19 cellular contexts compared by ENCODE assay signal in the genomic region with DNA sequence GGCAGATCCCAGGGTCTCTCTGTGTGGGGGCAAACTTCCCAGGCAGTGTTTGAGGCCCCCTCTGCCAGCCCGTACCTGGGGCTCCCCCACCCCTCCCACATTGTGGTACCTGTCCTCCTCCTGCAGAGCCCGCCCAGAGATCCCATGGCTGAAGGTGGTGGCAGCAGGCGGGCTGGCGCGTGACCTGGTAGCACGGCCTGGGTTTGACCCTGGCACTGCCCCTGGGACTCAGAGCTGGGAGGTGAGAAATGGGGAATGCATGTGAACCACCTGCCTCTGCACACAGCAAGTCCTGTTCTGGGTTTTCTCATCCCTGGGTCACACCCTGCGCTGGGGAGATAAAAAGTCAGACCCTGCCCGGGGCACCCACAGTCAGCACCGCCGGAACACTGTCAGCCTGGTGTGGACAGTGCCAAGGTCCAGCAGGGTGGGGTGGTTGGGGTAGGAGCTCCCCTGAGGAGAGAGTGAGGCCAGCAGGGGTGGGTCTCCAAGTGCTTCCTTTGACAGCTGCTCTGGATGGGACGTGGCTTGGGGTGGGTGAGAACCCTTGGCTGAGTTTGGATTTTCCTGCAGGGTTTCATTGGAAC. TPM values are rescaled to one million over a fixed set of nuclear protein-coding genes. Genes with fewer than 3 reads are reported as not detected.
DNase-seq lines count a peak whose midpoint lies in the region; ATAC-seq, FAIRE-seq and TF ChIP-seq lines count a peak whose summit lies in the region.
"Had no signal": no experiment of that assay in that cellular context is flagged by ENCODE, and none has a peak within 500 bp of the region (broad histone marks: within the 10 kb centered on the region; RNA-seq: fewer than 3 reads in every experiment).

No MANE protein-coding gene starts in this region.

- peaks cover 4% of the 10 kb centered on the region for H3K4me1 Mint-ChIP-seq in activated T-helper 2 cell treated with anti-CD3 and anti-CD28 coated beads, Interferon-gamma antibody, Interleukin-2, Interleukin-4, amounts not matched to agents 10 μg/mL and 5 μg/mL and 100 μg/mL, durations not matched to agents 14 hours and 24 hours and 36 hours (ENCODE audit: low read depth)
- H3K4me1 Mint-ChIP-seq in MCF 10A (ENCODE audit: insufficient read depth, unreplicated experiment), result no peaks in the 10 kb centered on the region

- H3K4me3 ChIP-seq in A673 (ENCODE audit: low read depth, low read length, poor library complexity, severe bottlenecking) (no peak overlapping the region), mesendoderm (ENCODE audit: low read length) (no peak overlapping the region), ovary (no peak overlapping the region)
- H3K4me3 ChIP-seq: mucosa of descending colon had no signal

- H3K9me3 Mint-ChIP-seq in activated T-helper 2 cell treated with anti-CD3 and anti-CD28 coated beads, Interferon-gamma antibody, Interleukin-2, Interleukin-4, amounts not matched to agents 10 μg/mL and 5 μg/mL and 100 μg/mL, durations not matched to agents 14 hours and 24 hours and 36 hours, result no peaks in the 10 kb centered on the region
- H3K9me3 Mint-ChIP-seq in MCF 10A (ENCODE audit: unreplicated experiment), result no peaks in the 10 kb centered on the region

- H3K4me3 Mint-ChIP-seq in activated T-helper 2 cell treated with anti-CD3 and anti-CD28 coated beads, Interferon-gamma antibody, Interleukin-2, Interleukin-4, amounts not matched to agents 10 μg/mL and 5 μg/mL and 100 μg/mL, durations not matched to agents 14 hours and 24 hours and 36 hours (ENCODE audit: low read depth), result peak overlapping the region; percentile 20
- H3K4me3 Mint-ChIP-seq in MCF 10A (ENCODE audit: unreplicated experiment), result no peak overlapping the region

- H2BK120ac ChIP-seq in mesendoderm (ENCODE audit: low read depth, low read length), result no peak overlapping the region

- TF ChIP-seq POLR2A in GM12891 (IDR thresholded peaks at IDR 0.05; ENCODE audit: low read depth, low read length) (no peak), ovary (IDR thresholded peaks at IDR 0.05) (no peak)

- H2BK5ac ChIP-seq in mesendoderm (ENCODE audit: low read length), result no peak overlapping the region

- CTCF ChIA-PET in A673 (lab: Charles Lee), result interaction anchor here (1.0 kb wide), 1 partner anchor 12 kb away, joined by 7 read pairs; a partner anchor contains a TSS
- CTCF ChIA-PET in MCF 10A (lab: Yijun Ruan, JAX), result interaction anchor here (0.7 to 1.3 kb wide), 2 partner anchors 17 to 33 kb away, joined by 3 to 4 read pairs; no protein-coding TSS in a partner anchor

- no peak overlapping the region for H2AK5ac ChIP-seq in mesendoderm (ENCODE audit: low read length)

- no peak overlapping the region for H3K9ac ChIP-seq in mesendoderm (ENCODE audit: low read length)

- H4K5ac ChIP-seq in mesendoderm (ENCODE audit: low read length), result no peak overlapping the region

- no peak overlapping the region for H3K18ac ChIP-seq in mesendoderm (ENCODE audit: low read length)

- no peak overlapping the region for H3K4ac ChIP-seq in mesendoderm (ENCODE audit: low read depth, low read length)

- no peak overlapping the region for H4K8ac ChIP-seq in mesendoderm (ENCODE audit: low read depth, low read length)

- TF ChIP-seq CTCF in A673 (conservative IDR thresholded peaks at IDR 0.05; ENCODE audit: low read depth, low read length) (no peak), MCF 10A (IDR thresholded peaks at IDR 0.05; ENCODE audit: unreplicated experiment) (no peak), ovary (IDR thresholded peaks at IDR 0.05) (no peak)

- H2BK15ac ChIP-seq in mesendoderm (replicated peaks; ENCODE audit: low read depth), result no peak overlapping the region

- WGBS in mesendoderm (ENCODE audit: extremely low coverage, insufficient coverage, low lambda C conversion rate), result no CpG with 5 or more reads among the region's 11 CpGs
- WGBS in ovary, 3 donors, result 79 to 87% (median 85%) methylated on average over 11 of the region's 11 CpGs

- peaks cover 18% of the 10 kb centered on the region for H3K27me3 Mint-ChIP-seq in activated T-helper 2 cell treated with anti-CD3 and anti-CD28 coated beads, Interferon-gamma antibody, Interleukin-2, Interleukin-4, amounts not matched to agents 10 μg/mL and 5 μg/mL and 100 μg/mL, durations not matched to agents 14 hours and 24 hours and 36 hours (ENCODE audit: low read depth)
- no peaks in the 10 kb centered on the region for H3K27me3 Mint-ChIP-seq in MCF 10A (ENCODE audit: insufficient read depth, unreplicated experiment)

- DNase-seq in A673 (ENCODE audit: low spot score) (no peak), GM12891 (ENCODE audit: insufficient read length, low spot score) (no peak), mesendoderm (no peak), MCF 10A (ENCODE audit: unreplicated experiment) (no peak), ovary (no peak)
- no peak for DNase-seq in activated T-helper 2 cell treated with anti-CD3 and anti-CD28 coated beads, Interferon-gamma antibody, Interleukin-2, Interleukin-4, amounts not matched to agents 10 μg/mL and 5 μg/mL and 100 μg/mL, durations not matched to agents 14 hours and 24 hours and 36 hours (ENCODE audit: low spot score)
- DNase-seq in activated CD8-positive, alpha-beta memory T cell treated with anti-CD3 and anti-CD28 coated beads for 24 hours, result no peak
- DNase-seq: activated CD4-positive, alpha-beta T cell treated with anti-CD3 and anti-CD28 coated beads, Interleukin-2, amount 50 U/mL, for 48 hours; activated gamma-delta T cell treated with Interleukin-2 at 50 U/mL for 16 hours; Karpas-422; NCI-H526 treated with DMSO at 0.1 percent for 48 hours; RPMI8226; stimulated activated CD4-positive, alpha-beta T cell treated with anti-CD3 and anti-CD28 coated beads, Interleukin-1b, Interleukin-23, amount 100 ng/mL, for 48 hours; T-helper 9 cell had no signal

- peaks cover 32% of the 10 kb centered on the region for H3K4me1 ChIP-seq in A673 (ENCODE audit: insufficient read depth, low read length, poor library complexity, severe bottlenecking)
- no peaks in the 10 kb centered on the region for H3K4me1 ChIP-seq in mesendoderm (ENCODE audit: control insufficient read depth, low read depth, low read length)
- peaks cover 3% of the 10 kb centered on the region for H3K4me1 ChIP-seq in ovary (ENCODE audit: insufficient read depth)

- intact Hi-C loops in A673 (cut with micrococcal nuclease; ENCODE audit: unreplicated experiment), result loop anchor here (10.0 kb wide), 1 partner anchor 83 kb away; a partner anchor contains a TSS
- intact Hi-C loops in activated T-helper 2 cell treated with anti-CD3 and anti-CD28 coated beads, Interferon-gamma antibody, Interleukin-2, Interleukin-4, amounts not matched to agents 10 μg/mL and 5 μg/mL and 100 μg/mL, durations not matched to agents 14 hours and 24 hours and 36 hours (cut with micrococcal nuclease), result loop anchor here (2.0 to 5.0 kb wide), 2 partner anchors 27 to 261 kb away; no protein-coding TSS in a partner anchor
- intact Hi-C loops in MCF 10A (cut with micrococcal nuclease), result no loop called here
- intact Hi-C loops in ovary (cut with DNase I), result no loop called here

- H3K36me3 ChIP-seq in A673 (ENCODE audit: insufficient read depth, low read length, poor library complexity, severe bottlenecking) (peaks cover 7% of the 10 kb centered on the region), mesendoderm (ENCODE audit: control insufficient read depth, insufficient read depth, low read length) (no peaks in the 10 kb centered on the region), ovary (no peaks in the 10 kb centered on the region)

- no peaks in the 10 kb centered on the region for H3K79me1 ChIP-seq in mesendoderm (ENCODE audit: low read length)

- no peaks in the 10 kb centered on the region for H3K79me2 ChIP-seq in mesendoderm (ENCODE audit: control insufficient read depth, insufficient read depth, low read length)

- H3K27me3 ChIP-seq in A673 (replicated peaks; ENCODE audit: insufficient read depth, low read depth, low read length, poor library complexity), result no peaks in the 10 kb centered on the region
- H3K27me3 ChIP-seq in mesendoderm (ENCODE audit: insufficient read depth, low read length, poor library complexity), result no peaks in the 10 kb centered on the region
- H3K27me3 ChIP-seq in ovary, result no peaks in the 10 kb centered on the region

- H3K36me3 Mint-ChIP-seq in activated T-helper 2 cell treated with anti-CD3 and anti-CD28 coated beads, Interferon-gamma antibody, Interleukin-2, Interleukin-4, amounts not matched to agents 10 μg/mL and 5 μg/mL and 100 μg/mL, durations not matched to agents 14 hours and 24 hours and 36 hours (ENCODE audit: low read depth), result no peaks in the 10 kb centered on the region
- peaks cover 15% of the 10 kb centered on the region for H3K36me3 Mint-ChIP-seq in MCF 10A (ENCODE audit: insufficient read depth, unreplicated experiment)

- TF ChIP-seq EP300 in ovary (IDR thresholded peaks at IDR 0.05), result no peak

- peak overlapping the region; percentile 15 for H3K56ac ChIP-seq in mesendoderm (ENCODE audit: low read length)

- FAIRE-seq in GM12891 (lab: Jason Lieb, UNC), result peak; percentile 41

- H3K9me3 ChIP-seq in A673 (ENCODE audit: low read depth, low read length, poor library complexity, severe bottlenecking) (no peaks in the 10 kb centered on the region), ovary (no peaks in the 10 kb centered on the region)
- H3K9me3 ChIP-seq: gastroesophageal sphincter, mucosa of descending colon had no signal

- ATAC-seq in HG02885 (IDR thresholded peaks at IDR 0.05; ENCODE audit: poor library complexity, unreplicated experiment), result no peak

- BruUV-seq in A673 (replicated peaks; lab: Mats Ljungman, UMichigan) (no TSS peak), MCF 10A (replicated peaks; lab: Mats Ljungman, UMichigan) (no TSS peak)

- H3K4me2 ChIP-seq in mesendoderm (ENCODE audit: low read length), result no peak overlapping the region

- H3K27ac Mint-ChIP-seq in activated T-helper 2 cell treated with anti-CD3 and anti-CD28 coated beads, Interferon-gamma antibody, Interleukin-2, Interleukin-4, amounts not matched to agents 10 μg/mL and 5 μg/mL and 100 μg/mL, durations not matched to agents 14 hours and 24 hours and 36 hours, result no peak overlapping the region
- no peak overlapping the region for H3K27ac Mint-ChIP-seq in MCF 10A (ENCODE audit: low read depth, unreplicated experiment)

- H3K27ac ChIP-seq in A673 (ENCODE audit: low read depth, low read length, poor library complexity, severe bottlenecking) (peak overlapping the region; percentile 50), mesendoderm (ENCODE audit: low read depth, low read length) (no peak overlapping the region), ovary (no peak overlapping the region)
- H3K27ac ChIP-seq: gastroesophageal sphincter had no signal

- POLR2A ChIA-PET in A673 (lab: Charles Lee; ENCODE audit: low non-redundant PET), result no interaction called here
- POLR2A ChIA-PET in MCF 10A (lab: Yijun Ruan, JAX), result interaction anchor here (0.8 kb wide), 1 partner anchor 11 kb away, joined by 3 read pairs; no protein-coding TSS in a partner anchor

- H3K23ac ChIP-seq in mesendoderm (ENCODE audit: low read length), result no peak overlapping the region

RNA-seq across cellular contexts. Expression of a gene that starts 11.8 kb away (rescaled TPM):
- total RNA-seq in A673 (2021) (151 and 164 TPM in 2 replicates), MCF 10A (2022) (286 and 303 TPM in 2 replicates), ovary (100 to 1,000 TPM in 1 of 7 donors, 10 to 100 TPM in 6; 10.0 to 138 (median 14.4) TPM)
- 14.4 TPM for polyA plus RNA-seq in GM12891 (2012; ENCODE audit: low read depth, missing spikeins)
- total RNA-seq in activated T-helper 2 cell treated with anti-CD3 and anti-CD28 coated beads, Interferon-gamma antibody, Interleukin-2, Interleukin-4, amounts not matched to agents 10 μg/mL and 5 μg/mL and 100 μg/mL, durations not matched to agents 14 hours and 24 hours and 36 hours, result 27.6 and 29.2 TPM in 2 replicates
- polyA plus RNA-seq in mesendoderm (2013, experiment 1 of 2), result 26.7 TPM
- 26.6 TPM for polyA plus RNA-seq in mesendoderm (2013, experiment 2 of 2)
- polyA plus RNA-seq in ovary, result 10 to 100 TPM in 1 of 2 donors, 1 to 10 TPM in 1; 2.7 to 13.6 TPM

RNA-seq across cellular contexts. Expression of a gene that starts 18.5 kb away (rescaled TPM):
- total RNA-seq in A673 (2021), result 45.3 and 55.6 TPM in 2 replicates
- 191 TPM for polyA plus RNA-seq in GM12891 (2012; ENCODE audit: low read depth, missing spikeins)
- 31.9 and 33.8 TPM in 2 replicates for total RNA-seq in activated T-helper 2 cell treated with anti-CD3 and anti-CD28 coated beads, Interferon-gamma antibody, Interleukin-2, Interleukin-4, amounts not matched to agents 10 μg/mL and 5 μg/mL and 100 μg/mL, durations not matched to agents 14 hours and 24 hours and 36 hours
- polyA plus RNA-seq in mesendoderm (2013, experiment 1 of 2), result 13.2 TPM
- 12.9 TPM for polyA plus RNA-seq in mesendoderm (2013, experiment 2 of 2)
- total RNA-seq in MCF 10A (2022), result 7.4 and 8.8 TPM in 2 replicates
- total RNA-seq in ovary, result 10 to 100 TPM in 6 of 7 donors, 1 to 10 TPM in 1; 7.8 to 37.3 (median 11.4) TPM
- 10 to 100 TPM in 1 of 2 donors, not detected in 1; 83.5 TPM for polyA plus RNA-seq in ovary

RNA-seq across cellular contexts. Expression of a gene that starts 31.9 kb away (rescaled TPM):
- total RNA-seq in A673 (2021), result 18.5 and 20.8 TPM in 2 replicates
- 0.45 TPM for polyA plus RNA-seq in GM12891 (2012; ENCODE audit: low read depth, missing spikeins)
- total RNA-seq in activated T-helper 2 cell treated with anti-CD3 and anti-CD28 coated beads, Interferon-gamma antibody, Interleukin-2, Interleukin-4, amounts not matched to agents 10 μg/mL and 5 μg/mL and 100 μg/mL, durations not matched to agents 14 hours and 24 hours and 36 hours, result 2.0 and 3.1 TPM in 2 replicates
- polyA plus RNA-seq in mesendoderm (2013, experiment 1 of 2), result 0.27 TPM
- 0.34 TPM for polyA plus RNA-seq in mesendoderm (2013, experiment 2 of 2)
- 42.1 and 42.6 TPM in 2 replicates for total RNA-seq in MCF 10A (2022)
- 10 to 100 TPM in 3 of 7 donors, 1 to 10 TPM in 4; 4.5 to 76.2 (median 6.1) TPM for total RNA-seq in ovary
- 1 to 10 TPM in 1 of 2 donors, not detected in 1; 8.4 TPM for polyA plus RNA-seq in ovary

RNA-seq across cellular contexts. Expression of a gene that starts 42.4 kb away (rescaled TPM):
- total RNA-seq in A673 (2021), result not detected in 2 replicates
- 0.08 TPM for polyA plus RNA-seq in GM12891 (2012; ENCODE audit: low read depth, missing spikeins)
- total RNA-seq in activated T-helper 2 cell treated with anti-CD3 and anti-CD28 coated beads, Interferon-gamma antibody, Interleukin-2, Interleukin-4, amounts not matched to agents 10 μg/mL and 5 μg/mL and 100 μg/mL, durations not matched to agents 14 hours and 24 hours and 36 hours, result not detected in 2 replicates
- polyA plus RNA-seq in mesendoderm (2013, experiment 1 of 2), result not detected
- not detected for polyA plus RNA-seq in mesendoderm (2013, experiment 2 of 2)
- total RNA-seq in MCF 10A (2022), result 0.30 and 0.37 TPM in 2 replicates
- under 1 TPM in 2 of 7 donors, not detected in 5; 0.36 to 0.92 TPM for total RNA-seq in ovary
- polyA plus RNA-seq in ovary, result not detected
- total RNA-seq: renal cortical epithelial cell had no signal
- polyA plus RNA-seq: BJ had no signal

RNA-seq across cellular contexts. Expression of a gene that starts 49.9 kb away (rescaled TPM):
- total RNA-seq in A673 (2021) (0.28 TPM in 1 of 2 replicates, not detected in the other), MCF 10A (2022) (not detected in 2 replicates), ovary (under 1 TPM in 4 of 7 donors, not detected in 3; 0.07 to 0.32 (median 0.22) TPM)
- polyA plus RNA-seq in GM12891 (2012; ENCODE audit: low read depth, missing spikeins), result 0.15 TPM
- not detected in 2 replicates for total RNA-seq in activated T-helper 2 cell treated with anti-CD3 and anti-CD28 coated beads, Interferon-gamma antibody, Interleukin-2, Interleukin-4, amounts not matched to agents 10 μg/mL and 5 μg/mL and 100 μg/mL, durations not matched to agents 14 hours and 24 hours and 36 hours
- not detected for polyA plus RNA-seq in mesendoderm (2013, experiment 1 of 2)
- polyA plus RNA-seq in mesendoderm (2013, experiment 2 of 2), result not detected
- under 1 TPM in 1 of 2 donors, not detected in 1; 0.34 TPM for polyA plus RNA-seq in ovary
- polyA plus RNA-seq: BJ had no signal

Comparison
In these comparisons a context has a peak if more than half of its experiments do, and no peak if none do; other contexts are left out.
1. intact Hi-C loops: an anchor here in A673 (10.0 kb wide) and activated T-helper 2 cell treated with anti-CD3 and anti-CD28 coated beads, Interferon-gamma antibody, Interleukin-2, Interleukin-4, amounts not matched to agents 10 μg/mL and 5 μg/mL and 100 μg/mL, durations not matched to agents 14 hours and 24 hours and 36 hours (2.0 to 5.0 kb wide); none called in MCF 10A and ovary.